1 cellular context compared by ENCODE assay signal in the genomic region with DNA sequence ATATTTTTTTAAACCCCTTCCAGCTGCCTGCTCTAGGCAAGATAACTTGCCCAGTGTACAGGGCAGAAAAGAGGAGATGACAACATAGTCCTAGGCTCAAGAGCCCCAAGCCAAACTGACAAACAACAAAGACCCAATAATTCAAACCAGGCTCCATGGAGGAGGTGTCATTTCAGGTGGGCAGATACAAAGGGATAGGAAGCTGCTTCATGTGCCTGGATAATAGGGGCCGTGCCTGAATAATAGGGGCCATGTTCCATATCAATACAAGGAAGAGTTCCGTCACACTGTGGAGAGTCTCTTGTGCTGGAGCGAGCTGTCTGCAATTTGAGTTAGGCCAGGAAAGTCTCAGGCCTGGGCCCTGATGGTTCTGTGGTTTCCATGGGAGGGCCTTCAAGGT.
TF ChIP-seq lines count a peak whose summit lies in the region.

No MANE protein-coding gene starts in this region.

TF ChIP-seq in HCT116, 20 proteins besides CTCF, POLR2A, EP300 and RAD21 (continued from another document):
- TF ChIP-seq TCF7L2 (IDR thresholded peaks at IDR 0.05; ENCODE audit: borderline replicate concordance, extremely low read depth, insufficient read depth, insufficient read length) (no peak), SIN3A (IDR thresholded peaks at IDR 0.05; ENCODE audit: low read depth) (no peak), EZH2phosphoT487 (IDR thresholded peaks at IDR 0.05; ENCODE audit: borderline replicate concordance) (no peak), JUND (IDR thresholded peaks at IDR 0.05) (no peak), SP1 (IDR thresholded peaks at IDR 0.05; ENCODE audit: low read depth) (no peak), CEBPB (IDR thresholded peaks at IDR 0.05; ENCODE audit: low read depth) (no peak), ZNF274 (IDR thresholded peaks at IDR 0.05; ENCODE audit: low read depth, low read length) (no peak), ZFX (IDR thresholded peaks at IDR 0.05) (no peak), ELF1 (IDR thresholded peaks at IDR 0.05; ENCODE audit: borderline replicate concordance, low read depth) (no peak), FOSL1 (IDR thresholded peaks at IDR 0.05; ENCODE audit: low read depth) (no peak)
- TF ChIP-seq, protein P1, sequence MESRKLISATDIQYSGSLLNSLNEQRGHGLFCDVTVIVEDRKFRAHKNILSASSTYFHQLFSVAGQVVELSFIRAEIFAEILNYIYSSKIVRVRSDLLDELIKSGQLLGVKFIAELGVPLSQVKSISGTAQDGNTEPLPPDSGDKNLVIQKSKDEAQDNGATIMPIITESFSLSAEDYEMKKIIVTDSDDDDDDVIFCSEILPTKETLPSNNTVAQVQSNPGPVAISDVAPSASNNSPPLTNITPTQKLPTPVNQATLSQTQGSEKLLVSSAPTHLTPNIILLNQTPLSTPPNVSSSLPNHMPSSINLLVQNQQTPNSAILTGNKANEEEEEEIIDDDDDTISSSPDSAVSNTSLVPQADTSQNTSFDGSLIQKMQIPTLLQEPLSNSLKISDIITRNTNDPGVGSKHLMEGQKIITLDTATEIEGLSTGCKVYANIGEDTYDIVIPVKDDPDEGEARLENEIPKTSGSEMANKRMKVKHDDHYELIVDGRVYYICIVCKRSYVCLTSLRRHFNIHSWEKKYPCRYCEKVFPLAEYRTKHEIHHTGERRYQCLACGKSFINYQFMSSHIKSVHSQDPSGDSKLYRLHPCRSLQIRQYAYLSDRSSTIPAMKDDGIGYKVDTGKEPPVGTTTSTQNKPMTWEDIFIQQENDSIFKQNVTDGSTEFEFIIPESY (IDR thresholded peaks at IDR 0.05; ENCODE audit: extremely low read depth, insufficient replicate concordance, low read length), result no peak
- TF ChIP-seq, protein P2, sequence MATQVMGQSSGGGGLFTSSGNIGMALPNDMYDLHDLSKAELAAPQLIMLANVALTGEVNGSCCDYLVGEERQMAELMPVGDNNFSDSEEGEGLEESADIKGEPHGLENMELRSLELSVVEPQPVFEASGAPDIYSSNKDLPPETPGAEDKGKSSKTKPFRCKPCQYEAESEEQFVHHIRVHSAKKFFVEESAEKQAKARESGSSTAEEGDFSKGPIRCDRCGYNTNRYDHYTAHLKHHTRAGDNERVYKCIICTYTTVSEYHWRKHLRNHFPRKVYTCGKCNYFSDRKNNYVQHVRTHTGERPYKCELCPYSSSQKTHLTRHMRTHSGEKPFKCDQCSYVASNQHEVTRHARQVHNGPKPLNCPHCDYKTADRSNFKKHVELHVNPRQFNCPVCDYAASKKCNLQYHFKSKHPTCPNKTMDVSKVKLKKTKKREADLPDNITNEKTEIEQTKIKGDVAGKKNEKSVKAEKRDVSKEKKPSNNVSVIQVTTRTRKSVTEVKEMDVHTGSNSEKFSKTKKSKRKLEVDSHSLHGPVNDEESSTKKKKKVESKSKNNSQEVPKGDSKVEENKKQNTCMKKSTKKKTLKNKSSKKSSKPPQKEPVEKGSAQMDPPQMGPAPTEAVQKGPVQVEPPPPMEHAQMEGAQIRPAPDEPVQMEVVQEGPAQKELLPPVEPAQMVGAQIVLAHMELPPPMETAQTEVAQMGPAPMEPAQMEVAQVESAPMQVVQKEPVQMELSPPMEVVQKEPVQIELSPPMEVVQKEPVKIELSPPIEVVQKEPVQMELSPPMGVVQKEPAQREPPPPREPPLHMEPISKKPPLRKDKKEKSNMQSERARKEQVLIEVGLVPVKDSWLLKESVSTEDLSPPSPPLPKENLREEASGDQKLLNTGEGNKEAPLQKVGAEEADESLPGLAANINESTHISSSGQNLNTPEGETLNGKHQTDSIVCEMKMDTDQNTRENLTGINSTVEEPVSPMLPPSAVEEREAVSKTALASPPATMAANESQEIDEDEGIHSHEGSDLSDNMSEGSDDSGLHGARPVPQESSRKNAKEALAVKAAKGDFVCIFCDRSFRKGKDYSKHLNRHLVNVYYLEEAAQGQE (IDR thresholded peaks at IDR 0.05; ENCODE audit: low read depth), result no peak
- TF ChIP-seq, protein P3, sequence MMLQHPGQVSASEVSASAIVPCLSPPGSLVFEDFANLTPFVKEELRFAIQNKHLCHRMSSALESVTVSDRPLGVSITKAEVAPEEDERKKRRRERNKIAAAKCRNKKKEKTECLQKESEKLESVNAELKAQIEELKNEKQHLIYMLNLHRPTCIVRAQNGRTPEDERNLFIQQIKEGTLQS (IDR thresholded peaks at IDR 0.05), result no peak
